ENCODE assay signal across 22 cellular contexts in the genomic region with DNA sequence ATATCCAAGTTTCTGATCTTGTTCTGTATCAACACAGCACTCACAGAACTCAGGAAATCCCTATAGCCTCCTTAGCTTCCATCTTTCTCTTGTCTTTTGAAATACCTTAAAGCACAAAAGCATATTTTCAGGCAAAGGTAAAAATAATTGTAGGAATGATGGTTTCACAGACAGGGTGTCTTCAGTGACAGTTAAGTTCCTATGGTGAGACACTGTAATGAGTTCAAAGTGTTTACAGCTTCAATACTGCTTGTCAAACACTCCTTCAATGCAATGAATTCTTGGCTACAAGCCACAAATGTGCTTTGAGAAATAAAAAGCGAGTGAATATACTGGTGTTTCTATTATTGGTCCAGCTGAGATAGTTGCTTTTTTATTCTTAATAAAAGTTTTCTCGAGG.
"Had no signal": no experiment of that assay in that cellular context is flagged by ENCODE, and none has a peak within 500 bp of the region (broad histone marks: within the 10 kb centered on the region; RNA-seq: fewer than 3 reads in every experiment).

No MANE protein-coding gene starts in this region.

- H3K4me3 Mint-ChIP-seq: activated CD4-positive, alpha-beta memory T cell treated with anti-CD3 and anti-CD28 coated beads for 36 hours; activated CD4-positive, alpha-beta T cell treated with anti-CD3 and anti-CD28 coated beads for 36 hours; activated naive CD8-positive, alpha-beta T cell; endodermal cell; memory B cell; naive B cell; neural progenitor cell; stimulated activated naive B cell treated with anti-CD40 and anti-IgM and Interleukin-4, amounts not matched to agents 10 μg/mL and 1 μg/mL and 100 μg/mL, for 72 hours; T-cell; WTC11 had no signal

- H3K27ac ChIP-seq: body of pancreas, colonic mucosa, gastrocnemius medialis, left lung, neural progenitor cell, right lobe of liver, thyroid gland had no signal

- H3K36me3 Mint-ChIP-seq: activated CD4-positive, alpha-beta memory T cell treated with anti-CD3 and anti-CD28 coated beads for 36 hours; activated naive CD8-positive, alpha-beta T cell; memory B cell; naive B cell; neural progenitor cell; stimulated activated naive B cell treated with anti-CD40 and anti-IgM and Interleukin-4, amounts not matched to agents 10 μg/mL and 1 μg/mL and 100 μg/mL, for 72 hours; T-cell; WTC11 had no signal

- H3K36me3 ChIP-seq: colonic mucosa, gastrocnemius medialis, left lung, neural progenitor cell, right lobe of liver, thyroid gland had no signal

- H3K9me3 Mint-ChIP-seq: activated CD4-positive, alpha-beta memory T cell treated with anti-CD3 and anti-CD28 coated beads for 36 hours; endodermal cell; memory B cell; neural progenitor cell; stimulated activated naive B cell treated with anti-CD40 and anti-IgM and Interleukin-4, amounts not matched to agents 10 μg/mL and 1 μg/mL and 100 μg/mL, for 72 hours had no signal

- H2AFZ ChIP-seq: neural progenitor cell had no signal

- H3K27me3 Mint-ChIP-seq: activated CD4-positive, alpha-beta memory T cell treated with anti-CD3 and anti-CD28 coated beads for 36 hours; activated CD4-positive, alpha-beta T cell treated with anti-CD3 and anti-CD28 coated beads for 36 hours; activated naive CD8-positive, alpha-beta T cell; memory B cell; naive B cell; stimulated activated naive B cell treated with anti-CD40 and anti-IgM and Interleukin-4, amounts not matched to agents 10 μg/mL and 1 μg/mL and 100 μg/mL, for 72 hours; T-cell had no signal

- DNase-seq: activated CD4-positive, alpha-beta memory T cell treated with anti-CD3 and anti-CD28 coated beads for 36 hours; activated CD4-positive, alpha-beta T cell treated with anti-CD3 and anti-CD28 coated beads for 36 hours; activated T-cell treated with anti-CD3 and anti-CD28 coated beads for 4 hours; amniotic stem cell; body of pancreas; caudate nucleus; colonic mucosa; endodermal cell; erythroblast; gastrocnemius medialis; head of caudate nucleus; left lung; naive B cell; right lobe of liver; stimulated activated CD4-positive, alpha-beta T cell treated with anti-CD3 and anti-CD28 coated beads, Interleukin-4, amount 100 ng/mL, for 4 hours; stimulated activated naive B cell treated with anti-CD40 and anti-IgM and Interleukin-4, amounts not matched to agents 10 μg/mL and 1 μg/mL and 100 μg/mL, for 72 hours; T-cell; thyroid gland had no signal

- H3K4me1 Mint-ChIP-seq: activated CD4-positive, alpha-beta T cell treated with anti-CD3 and anti-CD28 coated beads for 36 hours; endodermal cell; memory B cell; naive B cell; neural progenitor cell; stimulated activated naive B cell treated with anti-CD40 and anti-IgM and Interleukin-4, amounts not matched to agents 10 μg/mL and 1 μg/mL and 100 μg/mL, for 72 hours; T-cell; WTC11 had no signal

- H3K27me3 ChIP-seq: body of pancreas, colonic mucosa, gastrocnemius medialis, left lung, neural progenitor cell, right lobe of liver, thyroid gland had no signal

- H3K4me1 ChIP-seq: body of pancreas, colonic mucosa, gastrocnemius medialis, left lung, neural progenitor cell, right lobe of liver, thyroid gland had no signal

- H3K4me2 ChIP-seq: neural progenitor cell had no signal

- H3K4me3 ChIP-seq: body of pancreas, colonic mucosa, gastrocnemius medialis, left lung, neural progenitor cell, right lobe of liver, thyroid gland had no signal

- H3K27ac Mint-ChIP-seq: activated CD4-positive, alpha-beta memory T cell treated with anti-CD3 and anti-CD28 coated beads for 36 hours; activated CD4-positive, alpha-beta T cell treated with anti-CD3 and anti-CD28 coated beads for 36 hours; activated naive CD8-positive, alpha-beta T cell; endodermal cell; memory B cell; naive B cell; neural progenitor cell; stimulated activated naive B cell treated with anti-CD40 and anti-IgM and Interleukin-4, amounts not matched to agents 10 μg/mL and 1 μg/mL and 100 μg/mL, for 72 hours; T-cell; WTC11 had no signal

- H3K9me3 ChIP-seq: body of pancreas, colonic mucosa, gastrocnemius medialis, left lung, right lobe of liver, thyroid gland had no signal

- H3K9ac ChIP-seq: neural progenitor cell had no signal
